ENCODE assay signal across 19 cellular contexts in genomic region chr2:202147775-202148174, GRCh38.
DNase-seq lines count a peak whose midpoint lies in the region; ATAC-seq and TF ChIP-seq lines count a peak whose summit lies in the region.
"Had no signal": no experiment of that assay in that cellular context is flagged by ENCODE, and none has a peak within 500 bp of the region (broad histone marks: within the 10 kb centered on the region; RNA-seq: fewer than 3 reads in every experiment).

No MANE protein-coding gene starts in this region.

- intact Hi-C loops in breast epithelium (cut with DNase I; ENCODE audit: low total_unique reads) (no loop called here), MCF 10A (cut with micrococcal nuclease) (no loop called here), vagina (cut with DNase I) (no loop called here)

- no peaks in the 10 kb centered on the region for H3K27me3 Mint-ChIP-seq in MCF 10A (ENCODE audit: insufficient read depth, unreplicated experiment)

- H3K27ac ChIP-seq in breast epithelium = peak overlapping the region; percentile 85 to 96
- H3K27ac ChIP-seq in vagina = peak overlapping the region; percentile 38
- H3K27ac ChIP-seq: 22Rv1 had no signal

- no peak overlapping the region for H3K4me3 ChIP-seq in breast epithelium
- no peak overlapping the region for H3K4me3 ChIP-seq in cardiac fibroblast (replicated peaks in 1 of 2; ENCODE audit: low read depth in 2 of 2, low read length in 2 of 2)
- no peak overlapping the region for H3K4me3 ChIP-seq in vagina
- H3K4me3 ChIP-seq: transverse colon had no signal

- H3K4me1 Mint-ChIP-seq in MCF 10A (ENCODE audit: insufficient read depth, unreplicated experiment) = no peaks in the 10 kb centered on the region

- no peak for TF ChIP-seq CTCF in breast epithelium (IDR thresholded peaks at IDR 0.05)
- no peak for TF ChIP-seq CTCF in MCF 10A (IDR thresholded peaks at IDR 0.05; ENCODE audit: unreplicated experiment)
- TF ChIP-seq CTCF in cardiac fibroblast (IDR thresholded peaks at IDR 0.05; ENCODE audit: low read depth, low read length) = no peak
- no peak for TF ChIP-seq CTCF in vagina (IDR thresholded peaks at IDR 0.05)

- TF ChIP-seq POLR2A in breast epithelium (IDR thresholded peaks at IDR 0.05) (no peak), vagina (IDR thresholded peaks at IDR 0.05) (no peak)

- H3K36me3 ChIP-seq in breast epithelium (no peaks in the 10 kb centered on the region), vagina (no peaks in the 10 kb centered on the region)
- H3K36me3 ChIP-seq: transverse colon had no signal

- no peak for ATAC-seq in HG03460 (IDR thresholded peaks at IDR 0.05; ENCODE audit: unreplicated experiment)
- ATAC-seq: left colon had no signal

- H3K27me3 ChIP-seq in breast epithelium (no peaks in the 10 kb centered on the region), vagina (no peaks in the 10 kb centered on the region)
- H3K27me3 ChIP-seq: transverse colon had no signal

- no peak overlapping the region for H3K4me3 Mint-ChIP-seq in MCF 10A (ENCODE audit: unreplicated experiment)
- H3K4me3 Mint-ChIP-seq: activated CD4-positive, alpha-beta memory T cell treated with anti-CD3 and anti-CD28 coated beads for 36 hours had no signal

- DNase-seq in breast epithelium (ENCODE audit: low spot score in 2 of 2) (no peak), MCF 10A (ENCODE audit: unreplicated experiment) (no peak), cardiac fibroblast (ENCODE audit: low read depth in 2 of 2) (peak; percentile 52 to 64), hepatic stellate cell (ENCODE audit: low spot score) (peak; percentile 40), vagina (ENCODE audit: extremely low spot score in 2 of 2) (no peak), NOMO-1 treated with DMSO at 0.1 percent for 48 hours (lab: John Stamatoyannopoulos, UW; ENCODE audit: unreplicated experiment) (no peak), NCI-H2107 (lab: John Stamatoyannopoulos, UW) (no peak)
- DNase-seq: activated CD4-positive, alpha-beta memory T cell treated with anti-CD3 and anti-CD28 coated beads for 36 hours; activated naive CD4-positive, alpha-beta T cell treated with anti-CD3 and anti-CD28 coated beads, Interleukin-2, amount 50 U/mL, for 16 hours; activated T-cell treated with anti-CD3 and anti-CD28 coated beads, Interleukin-2, amount 50 U/mL, for 1 hour; effector CD8-positive, alpha-beta T cell; left colon; NCI-H1092 treated with DMSO at 0.1 percent for 48 hours; NCI-H748 treated with DMSO at 0.1 percent for 48 hours; stimulated activated naive CD4-positive, alpha-beta T cell; transverse colon had no signal

- H3K4me1 ChIP-seq in breast epithelium (peaks cover 0 to 18% of the 10 kb centered on the region in 2 donors), vagina (peaks cover 17% of the 10 kb centered on the region)

- H3K27ac Mint-ChIP-seq in MCF 10A (ENCODE audit: low read depth, unreplicated experiment) = no peak overlapping the region
- H3K27ac Mint-ChIP-seq: activated CD4-positive, alpha-beta memory T cell treated with anti-CD3 and anti-CD28 coated beads for 36 hours; progenitor cell of endocrine pancreas had no signal

- POLR2A ChIA-PET in MCF 10A (lab: Yijun Ruan, JAX) = no interaction called here

- no peaks in the 10 kb centered on the region for H3K36me3 Mint-ChIP-seq in MCF 10A (ENCODE audit: insufficient read depth, unreplicated experiment)
- H3K36me3 Mint-ChIP-seq: activated CD4-positive, alpha-beta memory T cell treated with anti-CD3 and anti-CD28 coated beads for 36 hours had no signal

- no TSS peak for BruUV-seq in MCF 10A (replicated peaks; lab: Mats Ljungman, UMichigan)

- H3K9me3 ChIP-seq in breast epithelium = no peaks in the 10 kb centered on the region
- H3K9me3 ChIP-seq in vagina = no peaks in the 10 kb centered on the region
- H3K9me3 ChIP-seq: transverse colon had no signal

- CTCF ChIA-PET in MCF 10A (lab: Yijun Ruan, JAX) = interaction anchor here (1.0 to 2.6 kb wide), 2 partner anchors 31 to 285 kb away, joined by 3 to 10 read pairs; no protein-coding TSS in a partner anchor

- no peaks in the 10 kb centered on the region for H3K9me3 Mint-ChIP-seq in MCF 10A (ENCODE audit: unreplicated experiment)
- H3K9me3 Mint-ChIP-seq: activated CD4-positive, alpha-beta memory T cell treated with anti-CD3 and anti-CD28 coated beads for 36 hours had no signal

Comparison
In these comparisons a context has a peak if more than half of its experiments do, and no peak if none do; other contexts are left out.
1. DNase-seq: peak in cardiac fibroblast (2 of 2) and hepatic stellate cell (single experiment); none in breast epithelium (0 of 2), MCF 10A (single experiment), vagina (0 of 2), NOMO-1 treated with DMSO at 0.1 percent for 48 hours (single experiment) and NCI-H2107 (single experiment).